Comparison of ENCODE assay signal across 4 cellular contexts in the genomic region with DNA sequence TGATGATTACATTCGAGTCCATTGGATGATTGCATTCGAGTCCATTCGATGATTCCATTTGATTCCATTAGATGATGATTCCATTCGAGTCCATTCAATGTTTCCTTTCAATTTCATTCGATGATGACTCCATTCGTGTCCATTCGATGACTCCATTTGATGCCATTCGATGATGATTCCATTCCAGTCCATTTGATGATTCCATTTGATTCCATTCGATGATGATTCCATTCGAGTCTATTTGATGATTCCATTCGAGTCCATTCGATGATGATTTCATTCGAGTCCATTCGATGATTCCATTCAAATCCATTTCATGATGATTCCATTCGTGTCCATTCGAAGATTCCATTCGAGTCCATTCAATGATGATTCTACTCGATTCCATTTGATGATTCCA.
DNase-seq lines count a peak whose midpoint lies in the region; ATAC-seq, FAIRE-seq and TF ChIP-seq lines count a peak whose summit lies in the region.
"Not testable (repeated sequence)": the region's sequence is repeated elsewhere in the genome, so short reads cannot be mapped to it uniquely, and the experiment has no call there.

No MANE protein-coding gene starts in this region.

- peaks cover 100% of the 10 kb centered on the region for H3K9me3 Mint-ChIP-seq in endodermal cell

- not testable (repeated sequence) for H3K27me3 Mint-ChIP-seq in endodermal cell (ENCODE audit: insufficient read depth)

- TF ChIP-seq EP300 in GM12878 (IDR thresholded peaks at IDR 0.05; ENCODE audit: borderline replicate concordance in 1 of 2, control insufficient read depth in 1 of 2, low read depth in 2 of 2, low read length in 2 of 2); HepG2 (IDR thresholded peaks at IDR 0.05; ENCODE audit: low read depth in 2 of 2, low read length in 2 of 2); HepG2 (CRISPR knock-in tag; IDR thresholded peaks at IDR 0.05; ENCODE audit: borderline replicate concordance): not testable (repeated sequence)

- not testable (repeated sequence) for TF ChIP-seq POLR2A in GM12878 (IDR thresholded peaks at IDR 0.05; ENCODE audit: low read depth, low read length); HepG2 (IDR thresholded peaks at IDR 0.05; ENCODE audit: insufficient read depth in 1 of 2, low read depth in 2 of 2, low read length in 2 of 2)

- SMC1A ChIA-PET in GM12878 (lab: Charles Lee; ENCODE audit: uncharacterized antibody, unreplicated experiment): not testable (repeated sequence)

- peaks cover 39% of the 10 kb centered on the region for H3K36me3 Mint-ChIP-seq in endodermal cell (ENCODE audit: low read depth)

- POLR2A ChIA-PET in GM12878 (lab: Charles Lee); HepG2 (lab: Yijun Ruan, JAX): not testable (repeated sequence)

- H3K9me3 ChIP-seq in HUES48 (ENCODE audit: control insufficient read depth, insufficient read depth, low read length) (peaks cover 100% of the 10 kb centered on the region), endodermal cell (ENCODE audit: control insufficient read depth, low read length) (peaks cover 100% of the 10 kb centered on the region), HepG2 (ENCODE audit: low read length) (peaks cover 100% of the 10 kb centered on the region)
- not testable (repeated sequence) for H3K9me3 ChIP-seq in GM12878 (replicated peaks; ENCODE audit: control insufficient read depth, insufficient read depth, low read length)

- H3K4me1 ChIP-seq in HUES48 (ENCODE audit: control insufficient read depth, insufficient read depth, low read length); GM12878 (ENCODE audit: control insufficient read depth, insufficient read depth, low read length); endodermal cell (ENCODE audit: control insufficient read depth, insufficient read depth, low read length); HepG2 (ENCODE audit: insufficient read depth, low read length): not testable (repeated sequence)

- H3K27ac Mint-ChIP-seq in endodermal cell: not testable (repeated sequence)

- not testable (repeated sequence) for H3K9ac ChIP-seq in HUES48 (ENCODE audit: low read depth, low read length); GM12878 (ENCODE audit: control insufficient read depth, insufficient read depth, low read length); endodermal cell (ENCODE audit: extremely low read depth, low read length, poor library complexity, severe bottlenecking); HepG2 (ENCODE audit: insufficient read depth, low read depth, low read length)

- H3K79me2 ChIP-seq in GM12878 (ENCODE audit: control insufficient read depth, insufficient read depth, low read length); HepG2 (ENCODE audit: insufficient read depth, low read length): not testable (repeated sequence)

- H3K4me1 Mint-ChIP-seq in endodermal cell: not testable (repeated sequence)

- intact Hi-C loops in GM12878 (cut with micrococcal nuclease; ENCODE audit: unreplicated experiment); HepG2 (cut with micrococcal nuclease; ENCODE audit: unreplicated experiment): not testable (repeated sequence)

- CTCF ChIA-PET in GM12878 (lab: Yijun Ruan, JAX); HepG2 (lab: Yijun Ruan, JAX; ENCODE audit: low intra/inter-chr PET ratio, low total read pairs): not testable (repeated sequence)

- not testable (repeated sequence) for H3K4me3 Mint-ChIP-seq in endodermal cell

- not testable (repeated sequence) for H2AFZ ChIP-seq in GM12878 (ENCODE audit: control insufficient read depth, low read depth, low read length); HepG2 (ENCODE audit: low read length)

- ATAC-seq in GM12878, HepG2: not testable (repeated sequence)

- in situ Hi-C loops in GM12878 (cut with MboI); HepG2 (cut with HindIII; ENCODE audit: extremely low pct_ligation_motif_present, low pct_unique_long_range_greater_than_20kb): not testable (repeated sequence)

- not testable (repeated sequence) for DNase-seq in GM12878 (ENCODE audit: low read depth, low spot score); endodermal cell; HepG2 (ENCODE audit: low spot score)

- H3K27me3 ChIP-seq in HUES48 (ENCODE audit: control insufficient read depth, insufficient read depth, low read length); GM12878 (replicated peaks in 1 of 2; ENCODE audit: control insufficient read depth in 2 of 2, insufficient read depth in 2 of 2, low read length in 1 of 2); endodermal cell (ENCODE audit: control insufficient read depth, insufficient read depth, low read length, poor library complexity, severe bottlenecking); HepG2 (ENCODE audit: control insufficient read depth in 1 of 2, insufficient read depth in 2 of 2, low read length in 2 of 2): not testable (repeated sequence)

- H3K36me3 ChIP-seq in HUES48 (ENCODE audit: control insufficient read depth, insufficient read depth, low read length); GM12878 (ENCODE audit: control insufficient read depth in 2 of 2, insufficient read depth in 2 of 2, low read length in 1 of 2); endodermal cell (ENCODE audit: control insufficient read depth, insufficient read depth, low read length); HepG2 (replicated peaks in 1 of 2; ENCODE audit: control insufficient read depth in 1 of 2, insufficient read depth in 2 of 2, low read length in 2 of 2): not testable (repeated sequence)

- not testable (repeated sequence) for FAIRE-seq in GM12878 (lab: Jason Lieb, UNC); HepG2 (lab: Jason Lieb, UNC)

- not testable (repeated sequence) for H4K20me1 ChIP-seq in GM12878 (ENCODE audit: control insufficient read depth, insufficient read depth); HepG2 (ENCODE audit: insufficient read depth, low read length)

- RAD21 ChIA-PET in GM12878 (lab: Charles Lee; ENCODE audit: unreplicated experiment): not testable (repeated sequence)

- not testable (repeated sequence) for TF ChIP-seq RAD21 in GM12878 (IDR thresholded peaks at IDR 0.05; ENCODE audit: insufficient read depth, low read depth, low read length); HepG2 (CRISPR knock-in tag; IDR thresholded peaks at IDR 0.05)

- WGBS in GM12878 (ENCODE audit: insufficient coverage, insufficient replicate concordance, low lambda C conversion rate, missing lambda C conversion rate): 35% methylated on average over 18 of the region's 18 CpGs
- WGBS in endodermal cell (ENCODE audit: insufficient coverage in 1 of 2, insufficient read length in 1 of 2), 2 experiments: 78 to 84% methylated on average over 18 of the region's 18 CpGs
- whole genome bisulfite sequencing in HepG2 (ENCODE audit: low lambda C conversion rate): 8% methylated on average over 18 of the region's 18 CpGs

- TF ChIP-seq CTCF in GM12878 (IDR thresholded peaks at IDR 0.05 in 2 of 3, conservative IDR thresholded peaks at IDR 0.05 in 1 of 3; ENCODE audit: control insufficient read depth in 2 of 3, extremely low read depth in 1 of 3, insufficient read depth in 1 of 3, low read depth in 3 of 3, low read length in 3 of 3); endodermal cell (conservative IDR thresholded peaks at IDR 0.05); HepG2 (CRISPR knock-in tag; IDR thresholded peaks at IDR 0.05): not testable (repeated sequence)

- H3K27ac ChIP-seq in HUES48 (ENCODE audit: low read depth, low read length); GM12878 (ENCODE audit: control insufficient read depth, insufficient read depth); endodermal cell (ENCODE audit: low read depth, low read length); HepG2 (ENCODE audit: extremely low read length, insufficient read depth, low read length): not testable (repeated sequence)

- H3K4me3 ChIP-seq in HUES48 (ENCODE audit: low read depth, low read length): 0 out of 2 replicates have a peak overlapping the region, but pooled peaks have one; percentile 8
- not testable (repeated sequence) for H3K4me3 ChIP-seq in GM12878; HepG2 (replicated peaks in 1 of 3; ENCODE audit: insufficient read depth in 1 of 3, low read depth in 2 of 3, low read length in 3 of 3)
- H3K4me3 ChIP-seq in endodermal cell (ENCODE audit: low read length): peak overlapping the region; percentile 51

- BruUV-seq in GM12878 (replicated peaks; lab: Mats Ljungman, UMichigan); HepG2 (replicated peaks; lab: Mats Ljungman, UMichigan): not testable (repeated sequence)

- not testable (repeated sequence) for H3K4me2 ChIP-seq in GM12878 (ENCODE audit: control insufficient read depth, insufficient read depth); HepG2 (ENCODE audit: low read depth, low read length)

TF ChIP-seq in GM12878, 131 proteins besides CTCF, POLR2A, EP300 and RAD21:
- 0 out of 2 replicates have a peak, but pooled peaks have one; percentile 18 for TF ChIP-seq FOXK2 (IDR thresholded peaks at IDR 0.05)

TF ChIP-seq in HepG2, 621 proteins besides CTCF, POLR2A, EP300 and RAD21 (continues in another document):
- TF ChIP-seq FOXK2 (IDR thresholded peaks at IDR 0.05): 0 out of 2 replicates have a peak, but pooled peaks have one; percentile 29
- peak; percentile 71; the same call in 1 of the 2 replicates for TF ChIP-seq ARNT (IDR thresholded peaks at IDR 0.05)
- 0 out of 2 replicates have a peak, but pooled peaks have one; percentile 12 for TF ChIP-seq MNT (IDR thresholded peaks at IDR 0.05)
